ENCODE assay signal across 1 cellular context in the genomic region with DNA sequence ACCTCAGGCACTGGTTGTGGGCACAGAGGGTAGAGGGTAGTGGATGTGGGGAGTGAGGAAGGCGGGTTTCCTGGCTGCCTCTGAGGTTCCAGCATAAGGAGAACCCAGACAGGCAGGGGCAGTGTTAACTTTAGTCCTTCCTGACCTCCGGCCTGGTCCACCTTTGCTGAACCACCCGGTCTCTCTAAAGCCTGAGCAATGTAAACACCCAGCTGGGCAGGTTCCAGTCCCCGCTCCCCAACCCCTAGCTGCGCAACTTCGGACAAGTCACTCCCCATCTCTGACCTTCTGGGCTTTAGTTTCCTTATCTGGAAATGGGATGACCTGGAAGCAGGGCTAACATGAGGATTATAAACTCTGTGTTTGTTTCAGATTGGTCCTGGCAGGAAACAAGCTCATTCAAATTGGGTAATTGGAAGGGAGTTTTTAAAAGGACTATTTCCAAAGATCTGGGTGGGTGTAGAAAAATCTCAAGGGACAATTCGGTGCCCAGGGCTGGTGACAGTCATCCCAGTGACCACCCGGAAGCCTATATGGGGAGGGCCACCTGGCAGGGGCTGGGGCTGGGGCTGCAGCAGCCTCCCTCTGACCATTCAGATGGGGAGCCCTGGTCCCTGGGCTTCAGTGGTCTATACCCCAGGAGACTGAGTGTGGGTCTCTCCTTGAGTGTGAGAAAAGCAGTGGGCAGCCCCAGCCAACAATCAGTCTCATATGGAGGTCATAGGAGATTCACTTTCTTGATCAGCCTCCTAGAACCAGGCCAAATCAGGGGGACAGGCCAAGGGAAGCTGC.
A peak's percentile ranks its signal among the peaks of the same experiment; 100 is the strongest.
TF ChIP-seq lines count a peak whose summit lies in the region.

No MANE protein-coding gene starts in this region.

TF ChIP-seq in HepG2, 621 proteins besides CTCF, POLR2A, EP300 and RAD21 (continued from another document and continues in another):
- TF ChIP-seq, protein P1, sequence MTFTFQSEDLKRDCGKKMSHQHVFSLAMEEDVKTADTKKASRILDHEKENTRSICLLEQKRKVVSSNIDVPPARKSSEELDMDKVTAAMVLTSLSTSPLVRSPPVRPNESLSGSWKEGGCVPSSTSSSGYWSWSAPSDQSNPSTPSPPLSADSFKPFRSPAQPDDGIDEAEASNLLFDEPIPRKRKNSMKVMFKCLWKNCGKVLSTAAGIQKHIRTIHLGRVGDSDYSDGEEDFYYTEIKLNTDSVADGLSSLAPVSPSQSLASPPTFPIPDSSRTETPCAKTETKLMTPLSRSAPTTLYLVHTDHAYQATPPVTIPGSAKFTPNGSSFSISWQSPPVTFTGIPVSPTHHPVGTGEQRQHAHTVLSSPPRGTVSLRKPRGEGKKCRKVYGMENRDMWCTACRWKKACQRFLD (CRISPR knock-in tag; IDR thresholded peaks at IDR 0.05; ENCODE audit: borderline replicate concordance): no peak
- TF ChIP-seq FOXJ3 (CRISPR knock-in tag; IDR thresholded peaks at IDR 0.05; ENCODE audit: borderline replicate concordance) (no peak), RFXAP (CRISPR knock-in tag; IDR thresholded peaks at IDR 0.05; ENCODE audit: borderline replicate concordance) (no peak), JUN (CRISPR knock-in tag; IDR thresholded peaks at IDR 0.05) (no peak), ZNF75D (CRISPR knock-in tag; IDR thresholded peaks at IDR 0.05; ENCODE audit: borderline replicate concordance) (no peak), ZC3H13 (CRISPR knock-in tag; IDR thresholded peaks at IDR 0.05) (no peak), ZNF10 (CRISPR knock-in tag; IDR thresholded peaks at IDR 0.05; ENCODE audit: borderline replicate concordance, low read depth) (no peak), ZMAT3 (CRISPR knock-in tag; conservative IDR thresholded peaks at IDR 0.05) (no peak), NFYB (CRISPR knock-in tag; IDR thresholded peaks at IDR 0.05) (no peak), TSC22D2 (CRISPR knock-in tag; IDR thresholded peaks at IDR 0.05; ENCODE audit: borderline replicate concordance) (0 out of 2 replicates have a peak, but pooled peaks have one; percentile 39), FOSL1 (CRISPR knock-in tag; IDR thresholded peaks at IDR 0.05; ENCODE audit: borderline replicate concordance) (no peak), KAT8 (CRISPR knock-in tag; IDR thresholded peaks at IDR 0.05) (no peak), NR2F1 (CRISPR knock-in tag; IDR thresholded peaks at IDR 0.05) (no peak; a peak in 1 of 4 replicates), NCOA5 (CRISPR knock-in tag; IDR thresholded peaks at IDR 0.05) (no peak), NFATC3 (CRISPR knock-in tag; IDR thresholded peaks at IDR 0.05) (no peak), ZNF143 (CRISPR knock-in tag; IDR thresholded peaks at IDR 0.05) (no peak), ZFP36 (IDR thresholded peaks at IDR 0.05; ENCODE audit: borderline replicate concordance, low read depth, low read length, partially characterized antibody) (no peak), CREM (IDR thresholded peaks at IDR 0.05) (no peak), CREM (CRISPR knock-in tag; IDR thresholded peaks at IDR 0.05) (no peak), ZNF546 (CRISPR knock-in tag; conservative IDR thresholded peaks at IDR 0.05) (no peak), PAX8 (CRISPR knock-in tag; IDR thresholded peaks at IDR 0.05; ENCODE audit: borderline replicate concordance) (no peak)
- TF ChIP-seq, protein P2, sequence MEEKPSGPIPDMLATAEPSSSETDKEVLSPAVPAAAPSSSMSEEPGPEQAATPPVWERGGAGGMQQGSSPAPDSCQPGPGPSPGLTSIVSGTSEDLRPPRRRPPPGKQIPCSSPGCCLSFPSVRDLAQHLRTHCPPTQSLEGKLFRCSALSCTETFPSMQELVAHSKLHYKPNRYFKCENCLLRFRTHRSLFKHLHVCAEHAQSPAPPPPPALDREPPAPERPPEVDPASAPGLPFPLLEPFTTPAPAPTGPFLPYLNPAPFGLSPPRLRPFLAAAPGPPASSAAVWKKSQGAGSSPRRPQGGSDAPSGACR (CRISPR knock-in tag; IDR thresholded peaks at IDR 0.05): no peak
- TF ChIP-seq, protein P3, sequence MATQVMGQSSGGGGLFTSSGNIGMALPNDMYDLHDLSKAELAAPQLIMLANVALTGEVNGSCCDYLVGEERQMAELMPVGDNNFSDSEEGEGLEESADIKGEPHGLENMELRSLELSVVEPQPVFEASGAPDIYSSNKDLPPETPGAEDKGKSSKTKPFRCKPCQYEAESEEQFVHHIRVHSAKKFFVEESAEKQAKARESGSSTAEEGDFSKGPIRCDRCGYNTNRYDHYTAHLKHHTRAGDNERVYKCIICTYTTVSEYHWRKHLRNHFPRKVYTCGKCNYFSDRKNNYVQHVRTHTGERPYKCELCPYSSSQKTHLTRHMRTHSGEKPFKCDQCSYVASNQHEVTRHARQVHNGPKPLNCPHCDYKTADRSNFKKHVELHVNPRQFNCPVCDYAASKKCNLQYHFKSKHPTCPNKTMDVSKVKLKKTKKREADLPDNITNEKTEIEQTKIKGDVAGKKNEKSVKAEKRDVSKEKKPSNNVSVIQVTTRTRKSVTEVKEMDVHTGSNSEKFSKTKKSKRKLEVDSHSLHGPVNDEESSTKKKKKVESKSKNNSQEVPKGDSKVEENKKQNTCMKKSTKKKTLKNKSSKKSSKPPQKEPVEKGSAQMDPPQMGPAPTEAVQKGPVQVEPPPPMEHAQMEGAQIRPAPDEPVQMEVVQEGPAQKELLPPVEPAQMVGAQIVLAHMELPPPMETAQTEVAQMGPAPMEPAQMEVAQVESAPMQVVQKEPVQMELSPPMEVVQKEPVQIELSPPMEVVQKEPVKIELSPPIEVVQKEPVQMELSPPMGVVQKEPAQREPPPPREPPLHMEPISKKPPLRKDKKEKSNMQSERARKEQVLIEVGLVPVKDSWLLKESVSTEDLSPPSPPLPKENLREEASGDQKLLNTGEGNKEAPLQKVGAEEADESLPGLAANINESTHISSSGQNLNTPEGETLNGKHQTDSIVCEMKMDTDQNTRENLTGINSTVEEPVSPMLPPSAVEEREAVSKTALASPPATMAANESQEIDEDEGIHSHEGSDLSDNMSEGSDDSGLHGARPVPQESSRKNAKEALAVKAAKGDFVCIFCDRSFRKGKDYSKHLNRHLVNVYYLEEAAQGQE (IDR thresholded peaks at IDR 0.05; ENCODE audit: borderline replicate concordance in 1 of 2, low read depth in 1 of 2, low read length in 2 of 2): no peak
- TF ChIP-seq, protein P4, sequence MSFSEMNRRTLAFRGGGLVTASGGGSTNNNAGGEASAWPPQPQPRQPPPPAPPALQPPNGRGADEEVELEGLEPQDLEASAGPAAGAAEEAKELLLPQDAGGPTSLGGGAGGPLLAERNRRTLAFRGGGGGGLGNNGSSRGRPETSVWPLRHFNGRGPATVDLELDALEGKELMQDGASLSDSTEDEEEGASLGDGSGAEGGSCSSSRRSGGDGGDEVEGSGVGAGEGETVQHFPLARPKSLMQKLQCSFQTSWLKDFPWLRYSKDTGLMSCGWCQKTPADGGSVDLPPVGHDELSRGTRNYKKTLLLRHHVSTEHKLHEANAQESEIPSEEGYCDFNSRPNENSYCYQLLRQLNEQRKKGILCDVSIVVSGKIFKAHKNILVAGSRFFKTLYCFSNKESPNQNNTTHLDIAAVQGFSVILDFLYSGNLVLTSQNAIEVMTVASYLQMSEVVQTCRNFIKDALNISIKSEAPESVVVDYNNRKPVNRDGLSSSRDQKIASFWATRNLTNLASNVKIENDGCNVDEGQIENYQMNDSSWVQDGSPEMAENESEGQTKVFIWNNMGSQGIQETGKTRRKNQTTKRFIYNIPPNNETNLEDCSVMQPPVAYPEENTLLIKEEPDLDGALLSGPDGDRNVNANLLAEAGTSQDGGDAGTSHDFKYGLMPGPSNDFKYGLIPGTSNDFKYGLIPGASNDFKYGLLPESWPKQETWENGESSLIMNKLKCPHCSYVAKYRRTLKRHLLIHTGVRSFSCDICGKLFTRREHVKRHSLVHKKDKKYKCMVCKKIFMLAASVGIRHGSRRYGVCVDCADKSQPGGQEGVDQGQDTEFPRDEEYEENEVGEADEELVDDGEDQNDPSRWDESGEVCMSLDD (CRISPR knock-in tag; IDR thresholded peaks at IDR 0.05; ENCODE audit: borderline replicate concordance): peak; percentile 49; the same call in 1 of the 2 replicates
- TF ChIP-seq, protein P5, sequence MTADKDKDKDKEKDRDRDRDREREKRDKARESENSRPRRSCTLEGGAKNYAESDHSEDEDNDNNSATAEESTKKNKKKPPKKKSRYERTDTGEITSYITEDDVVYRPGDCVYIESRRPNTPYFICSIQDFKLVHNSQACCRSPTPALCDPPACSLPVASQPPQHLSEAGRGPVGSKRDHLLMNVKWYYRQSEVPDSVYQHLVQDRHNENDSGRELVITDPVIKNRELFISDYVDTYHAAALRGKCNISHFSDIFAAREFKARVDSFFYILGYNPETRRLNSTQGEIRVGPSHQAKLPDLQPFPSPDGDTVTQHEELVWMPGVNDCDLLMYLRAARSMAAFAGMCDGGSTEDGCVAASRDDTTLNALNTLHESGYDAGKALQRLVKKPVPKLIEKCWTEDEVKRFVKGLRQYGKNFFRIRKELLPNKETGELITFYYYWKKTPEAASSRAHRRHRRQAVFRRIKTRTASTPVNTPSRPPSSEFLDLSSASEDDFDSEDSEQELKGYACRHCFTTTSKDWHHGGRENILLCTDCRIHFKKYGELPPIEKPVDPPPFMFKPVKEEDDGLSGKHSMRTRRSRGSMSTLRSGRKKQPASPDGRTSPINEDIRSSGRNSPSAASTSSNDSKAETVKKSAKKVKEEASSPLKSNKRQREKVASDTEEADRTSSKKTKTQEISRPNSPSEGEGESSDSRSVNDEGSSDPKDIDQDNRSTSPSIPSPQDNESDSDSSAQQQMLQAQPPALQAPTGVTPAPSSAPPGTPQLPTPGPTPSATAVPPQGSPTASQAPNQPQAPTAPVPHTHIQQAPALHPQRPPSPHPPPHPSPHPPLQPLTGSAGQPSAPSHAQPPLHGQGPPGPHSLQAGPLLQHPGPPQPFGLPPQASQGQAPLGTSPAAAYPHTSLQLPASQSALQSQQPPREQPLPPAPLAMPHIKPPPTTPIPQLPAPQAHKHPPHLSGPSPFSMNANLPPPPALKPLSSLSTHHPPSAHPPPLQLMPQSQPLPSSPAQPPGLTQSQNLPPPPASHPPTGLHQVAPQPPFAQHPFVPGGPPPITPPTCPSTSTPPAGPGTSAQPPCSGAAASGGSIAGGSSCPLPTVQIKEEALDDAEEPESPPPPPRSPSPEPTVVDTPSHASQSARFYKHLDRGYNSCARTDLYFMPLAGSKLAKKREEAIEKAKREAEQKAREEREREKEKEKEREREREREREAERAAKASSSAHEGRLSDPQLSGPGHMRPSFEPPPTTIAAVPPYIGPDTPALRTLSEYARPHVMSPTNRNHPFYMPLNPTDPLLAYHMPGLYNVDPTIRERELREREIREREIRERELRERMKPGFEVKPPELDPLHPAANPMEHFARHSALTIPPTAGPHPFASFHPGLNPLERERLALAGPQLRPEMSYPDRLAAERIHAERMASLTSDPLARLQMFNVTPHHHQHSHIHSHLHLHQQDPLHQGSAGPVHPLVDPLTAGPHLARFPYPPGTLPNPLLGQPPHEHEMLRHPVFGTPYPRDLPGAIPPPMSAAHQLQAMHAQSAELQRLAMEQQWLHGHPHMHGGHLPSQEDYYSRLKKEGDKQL (CRISPR knock-in tag; IDR thresholded peaks at IDR 0.05; ENCODE audit: low read depth): no peak
- TF ChIP-seq, protein P6, sequence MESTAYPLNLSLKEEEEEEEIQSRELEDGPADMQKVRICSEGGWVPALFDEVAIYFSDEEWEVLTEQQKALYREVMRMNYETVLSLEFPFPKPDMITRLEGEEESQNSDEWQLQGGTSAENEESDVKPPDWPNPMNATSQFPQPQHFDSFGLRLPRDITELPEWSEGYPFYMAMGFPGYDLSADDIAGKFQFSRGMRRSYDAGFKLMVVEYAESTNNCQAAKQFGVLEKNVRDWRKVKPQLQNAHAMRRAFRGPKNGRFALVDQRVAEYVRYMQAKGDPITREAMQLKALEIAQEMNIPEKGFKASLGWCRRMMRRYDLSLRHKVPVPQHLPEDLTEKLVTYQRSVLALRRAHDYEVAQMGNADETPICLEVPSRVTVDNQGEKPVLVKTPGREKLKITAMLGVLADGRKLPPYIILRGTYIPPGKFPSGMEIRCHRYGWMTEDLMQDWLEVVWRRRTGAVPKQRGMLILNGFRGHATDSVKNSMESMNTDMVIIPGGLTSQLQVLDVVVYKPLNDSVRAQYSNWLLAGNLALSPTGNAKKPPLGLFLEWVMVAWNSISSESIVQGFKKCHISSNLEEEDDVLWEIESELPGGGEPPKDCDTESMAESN (CRISPR knock-in tag; conservative IDR thresholded peaks at IDR 0.05): no peak
- TF ChIP-seq, protein P7, sequence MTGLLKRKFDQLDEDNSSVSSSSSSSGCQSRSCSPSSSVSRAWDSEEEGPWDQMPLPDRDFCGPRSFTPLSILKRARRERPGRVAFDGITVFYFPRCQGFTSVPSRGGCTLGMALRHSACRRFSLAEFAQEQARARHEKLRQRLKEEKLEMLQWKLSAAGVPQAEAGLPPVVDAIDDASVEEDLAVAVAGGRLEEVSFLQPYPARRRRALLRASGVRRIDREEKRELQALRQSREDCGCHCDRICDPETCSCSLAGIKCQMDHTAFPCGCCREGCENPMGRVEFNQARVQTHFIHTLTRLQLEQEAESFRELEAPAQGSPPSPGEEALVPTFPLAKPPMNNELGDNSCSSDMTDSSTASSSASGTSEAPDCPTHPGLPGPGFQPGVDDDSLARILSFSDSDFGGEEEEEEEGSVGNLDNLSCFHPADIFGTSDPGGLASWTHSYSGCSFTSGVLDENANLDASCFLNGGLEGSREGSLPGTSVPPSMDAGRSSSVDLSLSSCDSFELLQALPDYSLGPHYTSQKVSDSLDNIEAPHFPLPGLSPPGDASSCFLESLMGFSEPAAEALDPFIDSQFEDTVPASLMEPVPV (CRISPR knock-in tag; IDR thresholded peaks at IDR 0.05): no peak
- TF ChIP-seq, protein P8, sequence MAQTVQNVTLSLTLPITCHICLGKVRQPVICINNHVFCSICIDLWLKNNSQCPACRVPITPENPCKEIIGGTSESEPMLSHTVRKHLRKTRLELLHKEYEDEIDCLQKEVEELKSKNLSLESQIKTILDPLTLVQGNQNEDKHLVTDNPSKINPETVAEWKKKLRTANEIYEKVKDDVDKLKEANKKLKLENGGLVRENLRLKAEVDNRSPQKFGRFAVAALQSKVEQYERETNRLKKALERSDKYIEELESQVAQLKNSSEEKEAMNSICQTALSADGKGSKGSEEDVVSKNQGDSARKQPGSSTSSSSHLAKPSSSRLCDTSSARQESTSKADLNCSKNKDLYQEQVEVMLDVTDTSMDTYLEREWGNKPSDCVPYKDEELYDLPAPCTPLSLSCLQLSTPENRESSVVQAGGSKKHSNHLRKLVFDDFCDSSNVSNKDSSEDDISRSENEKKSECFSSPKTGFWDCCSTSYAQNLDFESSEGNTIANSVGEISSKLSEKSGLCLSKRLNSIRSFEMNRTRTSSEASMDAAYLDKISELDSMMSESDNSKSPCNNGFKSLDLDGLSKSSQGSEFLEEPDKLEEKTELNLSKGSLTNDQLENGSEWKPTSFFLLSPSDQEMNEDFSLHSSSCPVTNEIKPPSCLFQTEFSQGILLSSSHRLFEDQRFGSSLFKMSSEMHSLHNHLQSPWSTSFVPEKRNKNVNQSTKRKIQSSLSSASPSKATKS (CRISPR knock-in tag; IDR thresholded peaks at IDR 0.05): no peak
- TF ChIP-seq, protein P9, sequence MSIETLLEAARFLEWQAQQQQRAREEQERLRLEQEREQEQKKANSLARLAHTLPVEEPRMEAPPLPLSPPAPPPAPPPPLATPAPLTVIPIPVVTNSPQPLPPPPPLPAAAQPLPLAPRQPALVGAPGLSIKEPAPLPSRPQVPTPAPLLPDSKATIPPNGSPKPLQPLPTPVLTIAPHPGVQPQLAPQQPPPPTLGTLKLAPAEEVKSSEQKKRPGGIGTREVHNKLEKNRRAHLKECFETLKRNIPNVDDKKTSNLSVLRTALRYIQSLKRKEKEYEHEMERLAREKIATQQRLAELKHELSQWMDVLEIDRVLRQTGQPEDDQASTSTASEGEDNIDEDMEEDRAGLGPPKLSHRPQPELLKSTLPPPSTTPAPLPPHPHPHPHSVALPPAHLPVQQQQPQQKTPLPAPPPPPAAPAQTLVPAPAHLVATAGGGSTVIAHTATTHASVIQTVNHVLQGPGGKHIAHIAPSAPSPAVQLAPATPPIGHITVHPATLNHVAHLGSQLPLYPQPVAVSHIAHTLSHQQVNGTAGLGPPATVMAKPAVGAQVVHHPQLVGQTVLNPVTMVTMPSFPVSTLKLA (IDR thresholded peaks at IDR 0.05): no peak
